In genomic region chr1:3789421-3790300, GRCh38 we compare ENCODE assay signal across 20 cellular contexts. TPM values are rescaled to one million over a fixed set of nuclear protein-coding genes. Genes with fewer than 3 reads are reported as not detected.
DNase-seq lines count a peak whose midpoint lies in the region; ATAC-seq, FAIRE-seq and TF ChIP-seq lines count a peak whose summit lies in the region.
"Had no signal": no experiment of that assay in that cellular context is flagged by ENCODE, and none has a peak within 500 bp of the region (broad histone marks: within the 10 kb centered on the region; RNA-seq: fewer than 3 reads in every experiment).

No MANE protein-coding gene starts in this region.

- no peak overlapping the region; a peak in 1 of 5 replicates for H3K4me3 Mint-ChIP-seq in H9
- peak overlapping the region; percentile 45 for H3K4me3 Mint-ChIP-seq in astrocyte (ENCODE audit: unreplicated experiment)
- no peak overlapping the region for H3K4me3 Mint-ChIP-seq in immature natural killer cell

- no peak overlapping the region for H3K27ac ChIP-seq in H9 (ENCODE audit: insufficient read length, low read depth, low read length)
- no peak overlapping the region for H3K27ac ChIP-seq in astrocyte (ENCODE audit: low read depth, low read length)
- H3K27ac ChIP-seq in iPS-20b (ENCODE audit: low read length), result peak overlapping the region; percentile 2
- H3K27ac ChIP-seq in osteoblast (ENCODE audit: low read depth, low read length), result no peak overlapping the region
- no peak overlapping the region for H3K27ac ChIP-seq in upper lobe of left lung

- no peak overlapping the region for H4K91ac ChIP-seq in H9 (ENCODE audit: insufficient read length, low read depth, low read length)

- H2BK120ac ChIP-seq in H9 (ENCODE audit: low read depth, low read length, poor library complexity, severe bottlenecking), result no peak overlapping the region

- peaks cover 39 to 50% (median 41%) of the 10 kb centered on the region in 3 experiments for H3K36me3 Mint-ChIP-seq in H9 (ENCODE audit: insufficient read depth in 1 of 3, low read depth in 3 of 3)
- H3K36me3 Mint-ChIP-seq in astrocyte (ENCODE audit: low read depth, unreplicated experiment), result peaks cover 15% of the 10 kb centered on the region
- peaks cover 3 to 12% (median 5%) of the 10 kb centered on the region in 3 donors for H3K36me3 Mint-ChIP-seq in immature natural killer cell

- no peak overlapping the region for H3K23ac ChIP-seq in H9 (ENCODE audit: insufficient read length, low read depth, low read length)

- no peak overlapping the region for H3K4ac ChIP-seq in H9 (ENCODE audit: low read depth, low read length)

- H3K9me3 ChIP-seq in H9 (ENCODE audit: control insufficient read depth, low read depth, low read length), result no peaks in the 10 kb centered on the region
- no peaks in the 10 kb centered on the region for H3K9me3 ChIP-seq in astrocyte (ENCODE audit: insufficient read depth, low read depth, low read length)
- H3K9me3 ChIP-seq in iPS-20b (ENCODE audit: insufficient read depth, low read depth, low read length), result no peaks in the 10 kb centered on the region
- no peaks in the 10 kb centered on the region for H3K9me3 ChIP-seq in osteoblast (ENCODE audit: low read depth, low read length)
- no peaks in the 10 kb centered on the region for H3K9me3 ChIP-seq in upper lobe of left lung

- H3K14ac ChIP-seq in H9 (ENCODE audit: insufficient read depth, low read length), result no peak overlapping the region; the same call in 1 of the 2 replicates

- TF ChIP-seq CTCF in H9 (conservative IDR thresholded peaks at IDR 0.05) (no peak), astrocyte (IDR thresholded peaks at IDR 0.05; ENCODE audit: insufficient read depth, low read depth, low read length) (no peak), osteoblast (IDR thresholded peaks at IDR 0.05; ENCODE audit: extremely low read depth, low read depth, low read length) (no peak), upper lobe of left lung (IDR thresholded peaks at IDR 0.05) (no peak)

- H3K4me1 ChIP-seq in H9 (ENCODE audit: insufficient read depth, low read length), result peaks cover 9% of the 10 kb centered on the region; the same call in 1 of the 2 replicates
- peaks cover 7% of the 10 kb centered on the region for H3K4me1 ChIP-seq in astrocyte (ENCODE audit: insufficient read depth, low read length)
- H3K4me1 ChIP-seq in iPS-20b (ENCODE audit: insufficient read depth, low read length), result peaks cover 19% of the 10 kb centered on the region
- peaks cover 8% of the 10 kb centered on the region for H3K4me1 ChIP-seq in osteoblast (ENCODE audit: insufficient read depth, low read length)
- H3K4me1 ChIP-seq in upper lobe of left lung, result peaks cover 14 to 42% (median 17%) of the 10 kb centered on the region in 4 donors

- H3K4me1 Mint-ChIP-seq in H9 (peaks cover 28 to 45% of the 10 kb centered on the region in 2 experiments), astrocyte (ENCODE audit: low read depth, unreplicated experiment) (peaks cover 12% of the 10 kb centered on the region), immature natural killer cell (peaks cover 48 to 50% of the 10 kb centered on the region in 2 donors)

- no peak overlapping the region for H4K8ac ChIP-seq in H9 (replicated peaks; ENCODE audit: insufficient read length, low read depth, low read length)

- H3K9me3 Mint-ChIP-seq in H9 (no peaks in the 10 kb centered on the region), astrocyte (ENCODE audit: unreplicated experiment) (no peaks in the 10 kb centered on the region), immature natural killer cell (no peaks in the 10 kb centered on the region)

- no peaks in the 10 kb centered on the region for H3K23me2 ChIP-seq in H9 (ENCODE audit: insufficient read length, low read depth, low read length, poor library complexity, severe bottlenecking)

- no peak overlapping the region for H2BK15ac ChIP-seq in H9 (ENCODE audit: low read depth, low read length)

- no peak overlapping the region for H4K5ac ChIP-seq in H9 (ENCODE audit: insufficient read length, low read depth, low read length)

- H3K36me3 ChIP-seq in astrocyte (ENCODE audit: insufficient read depth, low read length), result peaks cover 3% of the 10 kb centered on the region
- peaks cover 35% of the 10 kb centered on the region for H3K36me3 ChIP-seq in iPS-20b (ENCODE audit: insufficient read depth, low read depth, low read length)
- H3K36me3 ChIP-seq in osteoblast (ENCODE audit: insufficient read depth, low read length), result peaks cover 20% of the 10 kb centered on the region
- peaks cover 5 to 61% (median 23%) of the 10 kb centered on the region in 4 donors for H3K36me3 ChIP-seq in upper lobe of left lung

- no peak overlapping the region for H2BK20ac ChIP-seq in H9 (ENCODE audit: low read depth, low read length, poor library complexity, severe bottlenecking)

- H3K4me3 ChIP-seq in astrocyte (ENCODE audit: insufficient read depth, low read depth, low read length), result no peak overlapping the region
- no peak overlapping the region for H3K4me3 ChIP-seq in iPS-20b (ENCODE audit: low read length)
- no peak overlapping the region for H3K4me3 ChIP-seq in osteoblast (ENCODE audit: insufficient read depth, low read length)
- no peak overlapping the region for H3K4me3 ChIP-seq in upper lobe of left lung

- no peak for FAIRE-seq in astrocyte (lab: Jason Lieb, UNC)

- no peak overlapping the region for H2AFZ ChIP-seq in H9 (ENCODE audit: low read length)
- no peak overlapping the region for H2AFZ ChIP-seq in astrocyte (ENCODE audit: low read depth, low read length)
- H2AFZ ChIP-seq in osteoblast (ENCODE audit: low read length), result no peak overlapping the region

- H3T11ph ChIP-seq in H9 (ENCODE audit: low read length), result no peak overlapping the region

- no peaks in the 10 kb centered on the region; the same call in 1 of the 2 replicates for H3K27me3 Mint-ChIP-seq in H9 (ENCODE audit: low read depth)
- no peaks in the 10 kb centered on the region for H3K27me3 Mint-ChIP-seq in astrocyte (ENCODE audit: low read depth, unreplicated experiment)
- H3K27me3 Mint-ChIP-seq in immature natural killer cell (ENCODE audit: low read depth in 3 of 3), result peaks cover 3 to 7% (median 6%) of the 10 kb centered on the region in 3 donors

- H2AK5ac ChIP-seq in H9 (ENCODE audit: insufficient read length, low read length), result no peak overlapping the region

- H3K79me2 ChIP-seq in H9 (ENCODE audit: insufficient read depth, low read length) (peaks cover 18% of the 10 kb centered on the region; the same call in 1 of the 2 replicates), astrocyte (ENCODE audit: insufficient read depth, low read length) (peaks cover 71% of the 10 kb centered on the region), osteoblast (ENCODE audit: insufficient read depth, low read length) (peaks cover 81% of the 10 kb centered on the region)

- H3K18ac ChIP-seq in H9 (ENCODE audit: insufficient read length, low read depth, low read length), result no peak overlapping the region

- no peak for TF ChIP-seq POLR2A in upper lobe of left lung (IDR thresholded peaks at IDR 0.05)

- H3K4me2 ChIP-seq in H9 (ENCODE audit: insufficient read depth, insufficient read length, low read length) (no peak overlapping the region), astrocyte (ENCODE audit: low read length) (no peak overlapping the region), osteoblast (ENCODE audit: insufficient read depth, low read length) (no peak overlapping the region)

- no peaks in the 10 kb centered on the region for H3K27me3 ChIP-seq in H9 (ENCODE audit: insufficient read depth, low read length)
- H3K27me3 ChIP-seq in astrocyte (ENCODE audit: insufficient read depth, low read length), result no peaks in the 10 kb centered on the region
- no peaks in the 10 kb centered on the region for H3K27me3 ChIP-seq in iPS-20b (ENCODE audit: insufficient read depth, low read length)
- H3K27me3 ChIP-seq in osteoblast (ENCODE audit: insufficient read depth, low read length), result no peaks in the 10 kb centered on the region
- H3K27me3 ChIP-seq in upper lobe of left lung, result no peaks in the 10 kb centered on the region

- H3K9ac ChIP-seq in H9 (ENCODE audit: extremely low read depth, insufficient read length, low read length) (no peak overlapping the region), astrocyte (ENCODE audit: low read length) (no peak overlapping the region), iPS-20b (ENCODE audit: low read depth, low read length) (no peak overlapping the region)

- no peak for TF ChIP-seq EP300 in upper lobe of left lung (IDR thresholded peaks at IDR 0.05)

- no CpG with 5 or more reads among the region's 34 CpGs for WGBS in H9 (ENCODE audit: extremely low coverage, insufficient read length, low lambda C conversion rate)
- WGBS in upper lobe of left lung, 2 donors, result 88 to 91% methylated on average over 17 to 34 of the region's 34 CpGs

- no peaks in the 10 kb centered on the region for H4K20me1 ChIP-seq in H9 (ENCODE audit: control insufficient read depth, insufficient read depth, insufficient read length)
- H4K20me1 ChIP-seq in astrocyte (ENCODE audit: insufficient read depth, low read length), result peaks cover 86% of the 10 kb centered on the region
- H4K20me1 ChIP-seq in osteoblast (ENCODE audit: insufficient read depth, low read length), result peaks cover 69% of the 10 kb centered on the region

- no peak for DNase-seq in H9
- no peak for DNase-seq in astrocyte (ENCODE audit: low read depth)
- DNase-seq in osteoblast (ENCODE audit: insufficient read length, low spot score, missing footprints), result peak; percentile 69
- no peak for DNase-seq in upper lobe of left lung
- DNase-seq in immature natural killer cell, result no peak
- no peak for DNase-seq in NCI-H2081 (lab: John Stamatoyannopoulos, UW)
- DNase-seq: HCEC 1CT, KG1, NCI-H1048, NCI-H146, NCI-H2227 treated with DMSO at 0.1 percent for 48 hours, NCI-H526, OCI-M1, RPMI8226 had no signal

- H2BK5ac ChIP-seq in H9 (ENCODE audit: insufficient read length, low read length), result no peak overlapping the region

- H2BK12ac ChIP-seq in H9 (ENCODE audit: insufficient read length, low read depth, low read length), result no peak overlapping the region

- H3K79me1 ChIP-seq in H9 (ENCODE audit: insufficient read depth, low read depth, low read length, poor library complexity, severe bottlenecking), result no peaks in the 10 kb centered on the region

- ATAC-seq in upper lobe of left lung (ENCODE audit: low FRiP score in 2 of 2), result no peak

- H3K27ac Mint-ChIP-seq in H9 (peak overlapping the region; percentile 61 to 95 (median 73); a peak in 5 of 7 replicates), astrocyte (ENCODE audit: unreplicated experiment) (no peak overlapping the region), immature natural killer cell (peak overlapping the region in 1 of 6 donors; percentile 83)

- no peak overlapping the region for H3K56ac ChIP-seq in H9 (ENCODE audit: insufficient read length, low read depth, low read length)

RNA-seq across cellular contexts. Expression of gene LRRC47, which starts 6.6 kb away (rescaled TPM):
- 65.1 and 72.8 TPM in 2 replicates for total RNA-seq in H9 (2021)
- total RNA-seq in astrocyte, result 48.7 and 51.5 TPM in 2 replicates
- total RNA-seq in osteoblast, result 24.5 and 30.0 TPM in 2 replicates
- 10 to 100 TPM; 30.3 to 63.9 (median 39.3) TPM for total RNA-seq in upper lobe of left lung
- 10 to 100 TPM; 19.3 to 28.3 (median 27.7) TPM for polyA plus RNA-seq in immature natural killer cell

RNA-seq across cellular contexts. Expression of gene SMIM1, which starts 17.1 kb away (rescaled TPM):
- total RNA-seq in H9 (2021), result 5.3 and 7.3 TPM in 2 replicates
- total RNA-seq in astrocyte, result 6.4 and 6.6 TPM in 2 replicates
- total RNA-seq in osteoblast, result not detected in 2 replicates
- total RNA-seq in upper lobe of left lung, result 10 to 100 TPM in 4 of 6 donors, 1 to 10 TPM in 2; 2.8 to 20.8 (median 13.5) TPM
- under 1 TPM in 1 of 3 donors, not detected in 2; 0.96 TPM for polyA plus RNA-seq in immature natural killer cell
- total RNA-seq: Daoy, M059J had no signal

RNA-seq across cellular contexts. Expression of gene CCDC27, which starts 37.4 kb away (rescaled TPM):
- not detected in 2 replicates for total RNA-seq in H9 (2021)
- not detected in 2 replicates for total RNA-seq in astrocyte
- not detected in 2 replicates for total RNA-seq in osteoblast
- not detected for total RNA-seq in upper lobe of left lung
- not detected for polyA plus RNA-seq in immature natural killer cell
- total RNA-seq: Daoy, HT1080, M059J had no signal
- polyA plus RNA-seq: AG04450, BJ had no signal
